1 cellular context compared by ENCODE assay signal in the genomic region with DNA sequence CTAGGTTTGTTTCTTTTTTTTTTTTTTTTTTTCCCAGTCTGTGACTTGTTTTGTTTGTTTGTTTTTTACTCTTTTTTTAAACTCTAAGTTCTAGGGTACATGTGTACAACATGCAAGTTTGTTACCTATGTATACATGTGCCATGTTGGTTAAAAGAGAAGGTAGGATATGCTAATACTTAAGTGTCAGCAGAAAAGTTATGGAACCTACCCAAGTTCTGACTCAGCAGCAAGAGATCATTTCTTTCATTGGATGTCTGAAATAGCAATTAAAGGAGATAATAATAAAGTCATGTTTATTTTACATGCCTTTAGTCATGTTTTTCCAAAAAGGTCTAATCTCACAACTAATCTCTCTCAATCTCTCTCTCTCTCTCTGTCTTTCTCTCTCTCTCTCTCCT.
TF ChIP-seq lines count a peak whose summit lies in the region.

No MANE protein-coding gene starts in this region.

TF ChIP-seq in IMR-90, 13 proteins besides CTCF, POLR2A, EP300 and RAD21:
- TF ChIP-seq USF2 (IDR thresholded peaks at IDR 0.05; ENCODE audit: low read depth, low read length) = no peak
- TF ChIP-seq MAFK (IDR thresholded peaks at IDR 0.05; ENCODE audit: low read depth, low read length) = peak; percentile 92
